In genomic region chr16:87822571-87822970, GRCh38 we compare ENCODE assay signal across 18 cellular contexts. TPM values are rescaled to one million over a fixed set of nuclear protein-coding genes. Genes with fewer than 3 reads are reported as not detected.
DNase-seq lines count a peak whose midpoint lies in the region; ATAC-seq and TF ChIP-seq lines count a peak whose summit lies in the region.
"Had no signal": no experiment of that assay in that cellular context is flagged by ENCODE, and none has a peak within 500 bp of the region (broad histone marks: within the 10 kb centered on the region; RNA-seq: fewer than 3 reads in every experiment).

No MANE protein-coding gene starts in this region.

- no peak overlapping the region for H3K9ac ChIP-seq in smooth muscle cell (ENCODE audit: low read depth)

- H3K36me3 ChIP-seq in RWPE2 (ENCODE audit: low read depth): no peaks in the 10 kb centered on the region
- H3K36me3 ChIP-seq in smooth muscle cell (ENCODE audit: low read depth): no peaks in the 10 kb centered on the region
- H3K36me3 ChIP-seq: esophagus muscularis mucosa, heart right ventricle, thyroid gland had no signal

- intact Hi-C loops in natural killer cell (cut with micrococcal nuclease): no loop called here

- H3K4me1 ChIP-seq in RWPE2 (ENCODE audit: insufficient read depth, poor library complexity, severe bottlenecking): peaks cover 13% of the 10 kb centered on the region
- H3K4me1 ChIP-seq in smooth muscle cell (ENCODE audit: low read depth): peaks cover 23% of the 10 kb centered on the region
- H3K4me1 ChIP-seq: thyroid gland had no signal

- H4K20me1 ChIP-seq in smooth muscle cell (ENCODE audit: low read depth): no peaks in the 10 kb centered on the region

- no peak for DNase-seq in activated T-cell treated with anti-CD3 and anti-CD28 coated beads, Interleukin-2, amount 50 U/mL, for 72 hours
- no peak for DNase-seq in activated T-cell treated with anti-CD3 and anti-CD28 coated beads, Interleukin-2, amount 50 U/mL, for 1 hour
- DNase-seq in RWPE2 (ENCODE audit: low spot score) (peak; percentile 57), iPS-NIHi11 (ENCODE audit: low spot score) (peak; percentile 69), smooth muscle cell (lab: John Stamatoyannopoulos, UW; ENCODE audit: unreplicated experiment) (no peak), NCI-H1092 treated with DMSO at 0.1 percent for 48 hours (lab: John Stamatoyannopoulos, UW) (no peak), natural killer cell (no peak), NCI-H1417 treated with DMSO at 0.1 percent for 48 hours (lab: John Stamatoyannopoulos, UW) (no peak)
- DNase-seq: ACHN; activated CD4-positive, CD25-positive, alpha-beta regulatory T cell; GDM1; heart right ventricle; left cardiac atrium; NCI-H1694; NCI-H510A treated with DMSO at 0.1 percent for 48 hours; stimulated activated CD4-positive, alpha-beta T cell treated with anti-CD3 and anti-CD28 coated beads, Interleukin-1b, Interleukin-23, amount 100 ng/mL, for 48 hours; thyroid gland had no signal

- H3K27me3 ChIP-seq in RWPE2 (ENCODE audit: insufficient read depth, poor library complexity, severe bottlenecking) (no peaks in the 10 kb centered on the region), smooth muscle cell (ENCODE audit: low read depth) (no peaks in the 10 kb centered on the region)
- H3K27me3 ChIP-seq: thyroid gland had no signal

- no peaks in the 10 kb centered on the region for H3K27me3 Mint-ChIP-seq in activated T-cell treated with anti-CD3 and anti-CD28 coated beads, Interleukin-2, amount 50 U/mL, for 72 hours (ENCODE audit: low read depth)
- H3K27me3 Mint-ChIP-seq in natural killer cell (ENCODE audit: low read depth in 2 of 2): peaks cover 0 to 3% of the 10 kb centered on the region in 2 donors

- peak overlapping the region; percentile 40 for H3K4me2 ChIP-seq in smooth muscle cell

- H3K9me3 ChIP-seq in RWPE2 (ENCODE audit: severe bottlenecking) (peaks cover 12% of the 10 kb centered on the region), smooth muscle cell (replicated peaks; ENCODE audit: low read depth) (no peaks in the 10 kb centered on the region)
- H3K9me3 ChIP-seq: thyroid gland had no signal

- 31% methylated on average over 22 of the region's 22 CpGs for WGBS in smooth muscle cell (ENCODE audit: low lambda C conversion rate)

- no peak for ATAC-seq in activated T-cell treated with anti-CD3 and anti-CD28 coated beads, Interleukin-2, amount 50 U/mL, for 72 hours (replicated peaks in 1 of 2)
- no peak for ATAC-seq in RWPE2 (ENCODE audit: low read depth)
- no peak for ATAC-seq in natural killer cell
- ATAC-seq: heart right ventricle, left cardiac atrium had no signal

- H3K4me3 ChIP-seq in RWPE2 (ENCODE audit: severe bottlenecking): no peak overlapping the region
- H3K4me3 ChIP-seq in smooth muscle cell: no peak overlapping the region
- H3K4me3 ChIP-seq: esophagus muscularis mucosa, heart right ventricle, thyroid gland had no signal

- TF ChIP-seq CTCF in RWPE2 (IDR thresholded peaks at IDR 0.05; ENCODE audit: poor library complexity, severe bottlenecking) (no peak), smooth muscle cell (IDR thresholded peaks at IDR 0.05; ENCODE audit: borderline replicate concordance, insufficient read depth, poor library complexity, severe bottlenecking) (no peak), natural killer cell (IDR thresholded peaks at IDR 0.05) (no peak)

- H3K4me1 Mint-ChIP-seq in activated T-cell treated with anti-CD3 and anti-CD28 coated beads, Interleukin-2, amount 50 U/mL, for 72 hours (ENCODE audit: low read depth): peaks cover 13% of the 10 kb centered on the region
- H3K4me1 Mint-ChIP-seq in natural killer cell: no peaks in the 10 kb centered on the region

- H3K27ac Mint-ChIP-seq in activated T-cell treated with anti-CD3 and anti-CD28 coated beads, Interleukin-2, amount 50 U/mL, for 72 hours: peak overlapping the region; percentile 95
- no peak overlapping the region for H3K27ac Mint-ChIP-seq in natural killer cell

- H3K79me2 ChIP-seq in smooth muscle cell (ENCODE audit: low read depth): no peaks in the 10 kb centered on the region

- H3K9me3 Mint-ChIP-seq in activated T-cell treated with anti-CD3 and anti-CD28 coated beads, Interleukin-2, amount 50 U/mL, for 72 hours: peaks cover 0 to 8% of the 10 kb centered on the region in 2 donors
- no peaks in the 10 kb centered on the region for H3K9me3 Mint-ChIP-seq in natural killer cell

- H3K36me3 Mint-ChIP-seq in activated T-cell treated with anti-CD3 and anti-CD28 coated beads, Interleukin-2, amount 50 U/mL, for 72 hours (ENCODE audit: insufficient read depth in 2 of 2): peaks cover 0 to 10% of the 10 kb centered on the region in 2 donors
- no peaks in the 10 kb centered on the region for H3K36me3 Mint-ChIP-seq in natural killer cell

- no peaks in the 10 kb centered on the region for H3F3A ChIP-seq in smooth muscle cell (ENCODE audit: low read depth)

- H2AFZ ChIP-seq in smooth muscle cell (ENCODE audit: low read depth): no peak overlapping the region

- H3K27ac ChIP-seq in RWPE2 (ENCODE audit: poor library complexity, severe bottlenecking) (peak overlapping the region; percentile 59), smooth muscle cell (ENCODE audit: low read depth) (no peak overlapping the region)
- H3K27ac ChIP-seq: esophagus muscularis mucosa, heart right ventricle, thyroid gland had no signal

- H3K4me3 Mint-ChIP-seq in activated T-cell treated with anti-CD3 and anti-CD28 coated beads, Interleukin-2, amount 50 U/mL, for 72 hours: no peak overlapping the region
- H3K4me3 Mint-ChIP-seq in natural killer cell: no peak overlapping the region

RNA-seq across cellular contexts. Expression of gene SLC7A5, which starts 46.7 kb away (rescaled TPM):
- 100 to 1,000 TPM; 463 to 508 TPM for total RNA-seq in activated T-cell treated with anti-CD3 and anti-CD28 coated beads, Interleukin-2, amount 50 U/mL, for 72 hours
- 40.5 and 51.3 TPM in 2 replicates for total RNA-seq in smooth muscle cell
- 58.8 and 153 TPM in 2 replicates for polyA plus RNA-seq in smooth muscle cell
- 10 to 100 TPM; 27.2 to 66.1 (median 34.2) TPM for total RNA-seq in natural killer cell

RNA-seq across cellular contexts. Expression of gene KLHDC4, which starts 56.8 kb away (rescaled TPM):
- 100 to 1,000 TPM in 1 of 2 donors, 10 to 100 TPM in 1; 85.5 to 108 TPM for total RNA-seq in activated T-cell treated with anti-CD3 and anti-CD28 coated beads, Interleukin-2, amount 50 U/mL, for 72 hours
- total RNA-seq in smooth muscle cell (6.4 and 6.7 TPM in 2 replicates), natural killer cell (100 to 1,000 TPM; 210 to 311 (median 210) TPM)
- polyA plus RNA-seq in smooth muscle cell: 6.0 and 10.1 TPM in 2 replicates

Comparison
In these comparisons a context has a peak if more than half of its experiments do, and no peak if none do; other contexts are left out.
1. DNase-seq: peak in RWPE2 (single experiment) and iPS-NIHi11 (single experiment); none in activated T-cell treated with anti-CD3 and anti-CD28 coated beads, Interleukin-2, amount 50 U/mL, for 72 hours (0 of 2), activated T-cell treated with anti-CD3 and anti-CD28 coated beads, Interleukin-2, amount 50 U/mL, for 1 hour (single experiment), smooth muscle cell (single experiment), NCI-H1092 treated with DMSO at 0.1 percent for 48 hours (single experiment), natural killer cell (single experiment) and NCI-H1417 treated with DMSO at 0.1 percent for 48 hours (single experiment).
2. RNA of gene KLHDC4, which starts 56.8 kb away (total RNA-seq): 210 to 311 TPM in natural killer cell and 85.5 to 108 TPM in activated T-cell treated with anti-CD3 and anti-CD28 coated beads, Interleukin-2, amount 50 U/mL, for 72 hours; 6.4 to 6.7 TPM in smooth muscle cell; every median in the first group is over 10 times any median in the second.